In the genomic region with DNA sequence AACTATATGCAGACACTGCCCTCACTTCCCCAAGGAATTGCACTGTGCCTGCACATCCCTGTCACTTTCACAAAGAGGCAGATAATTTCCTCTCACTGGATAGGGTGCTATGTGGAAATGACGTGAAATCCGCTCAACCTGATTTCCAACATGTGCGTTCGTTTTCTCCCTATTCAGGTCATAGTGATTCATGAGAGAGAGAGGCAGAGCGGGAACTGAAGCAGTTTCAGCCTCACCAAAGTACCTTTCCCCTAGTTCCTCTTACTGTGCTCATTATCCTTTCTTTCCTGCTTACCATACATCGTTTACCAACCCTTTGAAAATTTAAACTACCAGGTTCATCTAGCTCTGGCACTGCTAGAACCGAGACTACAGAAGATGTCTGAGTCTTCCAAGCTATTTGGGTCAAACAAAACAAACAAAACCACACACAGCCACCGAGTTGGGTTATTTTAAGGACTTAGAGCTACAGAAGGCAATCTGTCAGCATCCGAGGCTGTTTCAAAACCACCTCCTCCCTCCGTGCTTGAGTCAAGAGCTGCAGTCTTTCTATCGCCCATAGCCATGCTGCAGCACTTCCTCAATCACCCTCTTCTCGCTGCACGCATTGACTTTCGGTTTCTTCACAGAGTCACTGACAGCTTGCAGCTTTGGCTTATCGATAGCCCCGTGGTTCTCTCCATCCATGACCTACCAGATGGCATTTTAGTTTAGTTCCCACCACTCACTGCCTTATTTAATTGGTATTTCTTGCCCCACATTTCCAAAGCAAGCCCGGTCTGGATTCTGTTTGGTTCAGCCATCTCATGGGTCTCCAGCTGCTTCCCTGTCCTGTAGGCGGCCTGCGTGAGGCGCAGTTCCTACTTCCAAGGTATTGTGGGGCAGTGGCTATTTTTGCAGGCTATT, we compare ENCODE assay signal across 1 cellular context.
TF ChIP-seq lines count a peak whose summit lies in the region.

No MANE protein-coding gene starts in this region.

TF ChIP-seq in liver, 16 proteins besides CTCF, POLR2A, EP300 and RAD21 (continued from another document):
- TF ChIP-seq, protein P1, sequence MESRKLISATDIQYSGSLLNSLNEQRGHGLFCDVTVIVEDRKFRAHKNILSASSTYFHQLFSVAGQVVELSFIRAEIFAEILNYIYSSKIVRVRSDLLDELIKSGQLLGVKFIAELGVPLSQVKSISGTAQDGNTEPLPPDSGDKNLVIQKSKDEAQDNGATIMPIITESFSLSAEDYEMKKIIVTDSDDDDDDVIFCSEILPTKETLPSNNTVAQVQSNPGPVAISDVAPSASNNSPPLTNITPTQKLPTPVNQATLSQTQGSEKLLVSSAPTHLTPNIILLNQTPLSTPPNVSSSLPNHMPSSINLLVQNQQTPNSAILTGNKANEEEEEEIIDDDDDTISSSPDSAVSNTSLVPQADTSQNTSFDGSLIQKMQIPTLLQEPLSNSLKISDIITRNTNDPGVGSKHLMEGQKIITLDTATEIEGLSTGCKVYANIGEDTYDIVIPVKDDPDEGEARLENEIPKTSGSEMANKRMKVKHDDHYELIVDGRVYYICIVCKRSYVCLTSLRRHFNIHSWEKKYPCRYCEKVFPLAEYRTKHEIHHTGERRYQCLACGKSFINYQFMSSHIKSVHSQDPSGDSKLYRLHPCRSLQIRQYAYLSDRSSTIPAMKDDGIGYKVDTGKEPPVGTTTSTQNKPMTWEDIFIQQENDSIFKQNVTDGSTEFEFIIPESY (IDR thresholded peaks at IDR 0.05), result no peak
- TF ChIP-seq YY1 (IDR thresholded peaks at IDR 0.05) (no peak), HNF4A (conservative IDR thresholded peaks at IDR 0.05) (no peak)
TF ChIP-seq in liver: peak in this region for 0.
